Comparison of ENCODE assay signal across 2 cellular contexts in genomic region chr11:70076461-70076931, GRCh38.
A peak's percentile ranks its signal among the peaks of the same experiment; 100 is the strongest.
TF ChIP-seq lines count a peak whose summit lies in the region.

No MANE protein-coding gene starts in this region.

TF ChIP-seq in K562, 482 proteins besides CTCF, POLR2A, EP300 and RAD21:
- TF ChIP-seq RBBP5 (IDR thresholded peaks at IDR 0.05; ENCODE audit: borderline replicate concordance, insufficient read depth, low read length, poor library complexity, severe bottlenecking) (no peak), CEBPB (tag; IDR thresholded peaks at IDR 0.05) (peak; percentile 36), CEBPG (CRISPR knock-in tag; IDR thresholded peaks at IDR 0.05) (no peak), CEBPG (tag; conservative IDR thresholded peaks at IDR 0.05 in 1 of 2, IDR thresholded peaks at IDR 0.05 in 1 of 2) (peak in 1 of 2 experiments; percentile 52; a peak in 1 of 4 replicates)
TF ChIP-seq in K562: peak in this region for 2.

TF ChIP-seq in HepG2, 621 proteins besides CTCF, POLR2A, EP300 and RAD21:
- TF ChIP-seq ZNF772 (CRISPR knock-in tag; IDR thresholded peaks at IDR 0.05) (no peak), CEBPB (IDR thresholded peaks at IDR 0.05; ENCODE audit: borderline replicate concordance, low read depth, low read length) (peak; percentile 14; the same call in 1 of the 2 replicates)
TF ChIP-seq in HepG2: peak in this region for 1.
